Comparison of ENCODE assay signal across 34 cellular contexts in genomic region chr14:51019089-51019488, GRCh38.
DNase-seq lines count a peak whose midpoint lies in the region; ATAC-seq and TF ChIP-seq lines count a peak whose summit lies in the region.
"Had no signal": no experiment of that assay in that cellular context is flagged by ENCODE, and none has a peak within 500 bp of the region (broad histone marks: within the 10 kb centered on the region; RNA-seq: fewer than 3 reads in every experiment).

No MANE protein-coding gene starts in this region.

- no peaks in the 10 kb centered on the region for H3K27me3 Mint-ChIP-seq in activated CD4-positive, alpha-beta T cell treated with anti-CD3 and anti-CD28 coated beads for 36 hours
- H3K27me3 Mint-ChIP-seq: activated CD8-positive, alpha-beta memory T cell treated with anti-CD3 and anti-CD28 coated beads, Interleukin-2, amount 10 ng/mL, durations not matched to agents 7 days and 5 days had no signal

- no peaks in the 10 kb centered on the region for H3K9me3 ChIP-seq in skeletal muscle satellite cell (replicated peaks; ENCODE audit: low read length)
- H3K9me3 ChIP-seq: Caco-2, left lung, neutrophil, prostate gland, sigmoid colon, SK-N-SH had no signal

- TF ChIP-seq CTCF in astrocyte of the spinal cord (IDR thresholded peaks at IDR 0.05; ENCODE audit: low read depth, low read length): no peak

- in situ Hi-C loops in astrocyte of the spinal cord (cut with HindIII; ENCODE audit: low sequenced_read_pairs): no loop called here

- H3K4me3 ChIP-seq in astrocyte of the spinal cord (ENCODE audit: low read depth, low read length): no peak overlapping the region
- peak overlapping the region; percentile 31 for H3K4me3 ChIP-seq in skeletal muscle satellite cell (ENCODE audit: low read length)
- H3K4me3 ChIP-seq: GM23338, left lung, prostate gland, sigmoid colon had no signal

- H3K36me3 ChIP-seq in skeletal muscle satellite cell (ENCODE audit: insufficient read depth, low read length): no peaks in the 10 kb centered on the region
- H3K36me3 ChIP-seq: left lung, neutrophil, prostate gland, sigmoid colon had no signal

- H3K4me3 Mint-ChIP-seq in activated CD4-positive, alpha-beta T cell treated with anti-CD3 and anti-CD28 coated beads for 36 hours: no peak overlapping the region
- H3K4me3 Mint-ChIP-seq: activated CD8-positive, alpha-beta memory T cell treated with anti-CD3 and anti-CD28 coated beads, Interleukin-2, amount 10 ng/mL, durations not matched to agents 7 days and 5 days; activated T-cell treated with anti-CD3 and anti-CD28 coated beads, Interleukin-2, amount 50 U/mL, for 4 hours; CD14-positive monocyte; GM23338; stimulated activated effector memory CD8-positive, alpha-beta T cell treated with anti-CD3 and anti-CD28 coated beads, Interleukin-12 subunit alpha, Interleukin-12 subunit beta, amount 100 ng/mL, for 72 hours; type B pancreatic cell had no signal

- H3K9me3 Mint-ChIP-seq in activated CD4-positive, alpha-beta T cell treated with anti-CD3 and anti-CD28 coated beads for 36 hours (ENCODE audit: low read depth): no peaks in the 10 kb centered on the region
- H3K9me3 Mint-ChIP-seq: activated T-cell treated with anti-CD3 and anti-CD28 coated beads, Interleukin-2, amount 50 U/mL, for 4 hours; stimulated activated effector memory CD8-positive, alpha-beta T cell treated with anti-CD3 and anti-CD28 coated beads, Interleukin-12 subunit alpha, Interleukin-12 subunit beta, amount 100 ng/mL, for 72 hours; type B pancreatic cell had no signal

- ATAC-seq in activated CD4-positive, alpha-beta T cell treated with anti-CD3 and anti-CD28 coated beads for 36 hours: no peak
- no peak for ATAC-seq in GM21737 (IDR thresholded peaks at IDR 0.05; ENCODE audit: unreplicated experiment)
- ATAC-seq: activated CD8-positive, alpha-beta memory T cell treated with anti-CD3 and anti-CD28 coated beads, Interleukin-2, amount 10 ng/mL, durations not matched to agents 7 days and 5 days; activated T-cell treated with anti-CD3 and anti-CD28 coated beads, Interleukin-2, amount 50 U/mL, for 4 hours; GM23338; HepG2; left lung; PC-3; stimulated activated effector memory CD8-positive, alpha-beta T cell treated with anti-CD3 and anti-CD28 coated beads, Interleukin-12 subunit alpha, Interleukin-12 subunit beta, amount 100 ng/mL, for 72 hours had no signal

- no peak overlapping the region for H3K27ac Mint-ChIP-seq in activated CD4-positive, alpha-beta T cell treated with anti-CD3 and anti-CD28 coated beads for 36 hours
- H3K27ac Mint-ChIP-seq: activated CD8-positive, alpha-beta memory T cell treated with anti-CD3 and anti-CD28 coated beads, Interleukin-2, amount 10 ng/mL, durations not matched to agents 7 days and 5 days; CD14-positive monocyte; GM23338; stimulated activated effector memory CD8-positive, alpha-beta T cell treated with anti-CD3 and anti-CD28 coated beads, Interleukin-12 subunit alpha, Interleukin-12 subunit beta, amount 100 ng/mL, for 72 hours; type B pancreatic cell had no signal

- peaks cover 44% of the 10 kb centered on the region for H3K4me1 ChIP-seq in skeletal muscle satellite cell (ENCODE audit: control insufficient read depth, insufficient read depth, low read length)
- H3K4me1 ChIP-seq: Caco-2, left lung, prostate gland had no signal

- peak overlapping the region; percentile 28 for H3K9ac ChIP-seq in skeletal muscle satellite cell (ENCODE audit: low read depth, low read length)
- H3K9ac ChIP-seq: SK-N-SH had no signal

- CTCF ChIA-PET in activated CD4-positive, alpha-beta T cell treated with anti-CD3 and anti-CD28 coated beads for 36 hours (lab: Charles Lee): interaction anchor here (1.0 kb wide), 1 partner anchor 8 kb away, joined by 3 read pairs; no protein-coding TSS in a partner anchor

- no peaks in the 10 kb centered on the region for H3K36me3 Mint-ChIP-seq in activated CD4-positive, alpha-beta T cell treated with anti-CD3 and anti-CD28 coated beads for 36 hours (ENCODE audit: low read depth)
- H3K36me3 Mint-ChIP-seq: activated CD8-positive, alpha-beta memory T cell treated with anti-CD3 and anti-CD28 coated beads, Interleukin-2, amount 10 ng/mL, durations not matched to agents 7 days and 5 days; CD14-positive monocyte; stimulated activated effector memory CD8-positive, alpha-beta T cell treated with anti-CD3 and anti-CD28 coated beads, Interleukin-12 subunit alpha, Interleukin-12 subunit beta, amount 100 ng/mL, for 72 hours; type B pancreatic cell had no signal

- DNase-seq in EH (ENCODE audit: low read depth) (peak; percentile 31), astrocyte of the spinal cord (ENCODE audit: low read depth, low spot score) (peak; percentile 7), glomerular visceral epithelial cell (ENCODE audit: extremely low spot score) (peak; percentile 22), SIG-M5 treated with dmso at 0.1 percent for 504 hours (lab: John Stamatoyannopoulos, UW; ENCODE audit: unreplicated experiment) (no peak), foreskin melanocyte (no peak)
- no peak for DNase-seq in activated CD4-positive, alpha-beta T cell treated with anti-CD3 and anti-CD28 coated beads for 36 hours
- DNase-seq: activated CD4-positive, alpha-beta T cell treated with anti-CD3 and anti-CD28 coated beads, Interleukin-2, amount 50 U/mL, for 4 hours; activated CD4-positive, CD25-positive, alpha-beta regulatory T cell; activated CD8-positive, alpha-beta memory T cell treated with anti-CD3 and anti-CD28 coated beads, Interleukin-2, amount 10 ng/mL, durations not matched to agents 7 days and 5 days; activated T-cell treated with anti-CD3 and anti-CD28 coated beads, Interleukin-2, amount 50 U/mL, for 4 hours; Caco-2; DMS53; effector CD4-positive, alpha-beta T cell; GF-D8; glutamatergic neuron; left lung; mesendoderm; NCI-H1436; NCI-H2081 treated with DMSO at 0.1 percent for 48 hours; NCI-H226; NCI-H69; PC-3; sigmoid colon; SK-N-SH; stimulated activated CD4-positive, alpha-beta T cell treated with anti-CD3 and anti-CD28 coated beads, Interleukin-15, amount 100 ng/mL, for 24 hours had no signal

- POLR2A ChIA-PET in activated CD4-positive, alpha-beta T cell treated with anti-CD3 and anti-CD28 coated beads for 36 hours (lab: Charles Lee): no interaction called here

- H3K4me2 ChIP-seq in skeletal muscle satellite cell (ENCODE audit: low read length): peak overlapping the region; percentile 9
- H3K4me2 ChIP-seq: GM23338 had no signal

- no peaks in the 10 kb centered on the region for H3K4me1 Mint-ChIP-seq in activated CD4-positive, alpha-beta T cell treated with anti-CD3 and anti-CD28 coated beads for 36 hours
- H3K4me1 Mint-ChIP-seq: activated CD8-positive, alpha-beta memory T cell treated with anti-CD3 and anti-CD28 coated beads, Interleukin-2, amount 10 ng/mL, durations not matched to agents 7 days and 5 days; stimulated activated effector memory CD8-positive, alpha-beta T cell treated with anti-CD3 and anti-CD28 coated beads, Interleukin-12 subunit alpha, Interleukin-12 subunit beta, amount 100 ng/mL, for 72 hours had no signal

- no peaks in the 10 kb centered on the region for H3K27me3 ChIP-seq in skeletal muscle satellite cell (ENCODE audit: control insufficient read depth, insufficient read depth, low read length)
- H3K27me3 ChIP-seq: left lung, neutrophil, sigmoid colon had no signal

- intact Hi-C loops in activated CD4-positive, alpha-beta T cell treated with anti-CD3 and anti-CD28 coated beads for 36 hours (cut with DNase I, micrococcal nuclease): no loop called here

Comparison
In these comparisons a context has a peak if more than half of its experiments do, and no peak if none do; other contexts are left out.
1. DNase-seq: peak in EH (single experiment), astrocyte of the spinal cord (single experiment) and glomerular visceral epithelial cell (single experiment); none in SIG-M5 treated with dmso at 0.1 percent for 504 hours (single experiment), activated CD4-positive, alpha-beta T cell treated with anti-CD3 and anti-CD28 coated beads for 36 hours (single experiment) and foreskin melanocyte (single experiment).